Comparison of ENCODE assay signal across 8 cellular contexts in the genomic region with DNA sequence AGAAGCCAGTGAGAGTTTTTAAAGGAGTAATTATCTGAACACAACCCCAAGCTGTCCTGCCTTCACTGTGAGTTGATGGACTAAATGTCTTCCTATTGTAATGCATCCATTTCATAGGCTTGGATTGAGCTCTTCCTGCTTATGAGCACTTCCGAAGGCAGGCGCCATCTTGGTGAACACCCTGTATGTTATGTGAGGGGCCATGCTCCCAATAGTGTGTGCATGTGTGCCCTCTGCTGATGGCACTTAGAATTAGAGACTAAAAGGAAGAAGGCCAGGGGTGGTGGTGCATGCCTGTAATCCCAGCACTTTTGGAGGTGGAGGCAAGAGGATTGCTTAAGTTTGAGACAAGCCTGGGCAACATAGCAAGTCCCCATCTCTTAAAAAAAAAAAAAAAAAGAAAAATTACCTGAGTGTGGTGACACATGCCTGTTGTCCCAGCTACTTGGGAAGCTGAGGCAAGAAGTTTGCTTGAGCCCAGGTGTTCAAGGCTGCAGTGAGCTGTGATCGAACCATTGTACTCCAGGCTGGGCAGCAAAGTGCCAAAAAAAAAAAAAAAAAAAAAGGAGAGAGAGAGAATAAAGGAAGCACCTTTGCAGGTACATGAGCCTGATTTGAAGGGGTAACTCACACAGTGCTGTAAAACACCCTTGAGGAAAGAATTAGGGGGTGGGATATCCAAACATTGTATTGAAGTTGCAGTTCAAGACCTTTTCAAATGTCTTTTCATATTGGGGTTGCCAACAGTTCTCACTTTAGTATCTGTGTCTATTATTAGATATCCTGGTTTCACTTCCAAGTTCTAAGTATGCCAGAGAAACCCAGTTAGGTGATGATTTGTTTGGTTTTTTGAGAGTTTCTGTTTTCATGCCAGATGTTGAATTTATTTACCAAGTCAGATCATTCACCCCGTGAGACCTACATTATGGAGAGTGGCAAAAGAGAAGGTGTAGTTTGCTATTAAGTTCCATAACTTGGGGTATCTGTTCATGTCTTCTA.
A peak's percentile ranks its signal among the peaks of the same experiment; 100 is the strongest.
DNase-seq lines count a peak whose midpoint lies in the region; ATAC-seq and TF ChIP-seq lines count a peak whose summit lies in the region.

No MANE protein-coding gene starts in this region.

- no peak for ATAC-seq in CD4-positive, alpha-beta T cell (ENCODE audit: poor library complexity)
- ATAC-seq in GM18511 (IDR thresholded peaks at IDR 0.05; ENCODE audit: unreplicated experiment), result peak; percentile 64
- peak; percentile 34 for ATAC-seq in HG02885 (IDR thresholded peaks at IDR 0.05; ENCODE audit: poor library complexity, unreplicated experiment)

- TF ChIP-seq POLR2A in sigmoid colon (IDR thresholded peaks at IDR 0.05), result no peak

- no peak overlapping the region for H3K4me3 Mint-ChIP-seq in CD4-positive, alpha-beta T cell

- H3K4me3 ChIP-seq in choroid plexus epithelial cell (ENCODE audit: low read depth, low read length), result no peak overlapping the region
- no peak overlapping the region for H3K4me3 ChIP-seq in sigmoid colon

- CTCF ChIA-PET in CD4-positive, alpha-beta T cell (lab: Charles Lee), result no interaction called here

- peaks cover 0 to 8% (median 8%) of the 10 kb centered on the region in 4 donors for H3K36me3 ChIP-seq in sigmoid colon

- 67 to 78% methylated on average over 4 of the region's 4 CpGs for WGBS in sigmoid colon, 2 donors

- no peak for TF ChIP-seq CTCF in CD4-positive, alpha-beta T cell (IDR thresholded peaks at IDR 0.05)
- TF ChIP-seq CTCF in choroid plexus epithelial cell (conservative IDR thresholded peaks at IDR 0.05; ENCODE audit: low read depth, low read length) (peak; percentile 11), sigmoid colon (IDR thresholded peaks at IDR 0.05) (no peak)

- no peaks in the 10 kb centered on the region for H3K9me3 Mint-ChIP-seq in CD4-positive, alpha-beta T cell

- POLR2A ChIA-PET in CD4-positive, alpha-beta T cell (lab: Charles Lee), result interaction anchor here (1.0 to 1.4 kb wide), 2 partner anchors 14 to 17 kb away, joined by 3 to 4 read pairs; no protein-coding TSS in a partner anchor

- no peak for TF ChIP-seq EP300 in sigmoid colon (IDR thresholded peaks at IDR 0.05)

- peak overlapping the region; percentile 68 for H3K27ac Mint-ChIP-seq in CD4-positive, alpha-beta T cell

- intact Hi-C loops in CD4-positive, alpha-beta T cell (cut with DNase I, micrococcal nuclease), result no loop called here
- intact Hi-C loops in sigmoid colon (cut with DNase I), result no loop called here

- H3K36me3 Mint-ChIP-seq in CD4-positive, alpha-beta T cell (ENCODE audit: low read depth), result no peaks in the 10 kb centered on the region

- no peak for DNase-seq in CD4-positive, alpha-beta T cell
- peak; percentile 41 for DNase-seq in NCI-H510A (lab: John Stamatoyannopoulos, UW)
- peak; percentile 43 for DNase-seq in choroid plexus epithelial cell (ENCODE audit: low read depth)
- DNase-seq in sigmoid colon, result no peak
- no peak for DNase-seq in NCI-H1694 (lab: John Stamatoyannopoulos, UW)
- no peak for DNase-seq in stimulated activated CD4-positive, alpha-beta T cell treated with anti-CD3 and anti-CD28 coated beads, Interleukin-4, amount 100 ng/mL, for 24 hours

- H3K4me1 ChIP-seq in sigmoid colon, result peaks cover 0 to 70% (median 55%) of the 10 kb centered on the region in 4 donors

- H3K9me3 ChIP-seq in CD4-positive, alpha-beta T cell (ENCODE audit: control insufficient read depth, low read length), result no peaks in the 10 kb centered on the region
- H3K9me3 ChIP-seq in sigmoid colon, result no peaks in the 10 kb centered on the region

- peaks cover 34% of the 10 kb centered on the region for H3K4me1 Mint-ChIP-seq in CD4-positive, alpha-beta T cell (ENCODE audit: low read depth)

- no peak overlapping the region for H3K27ac ChIP-seq in CD4-positive, alpha-beta T cell (ENCODE audit: low read depth, low read length)
- peak overlapping the region in 3 of 4 donors; percentile 24 to 54 (median 48) for H3K27ac ChIP-seq in sigmoid colon

- no peaks in the 10 kb centered on the region for H3K27me3 Mint-ChIP-seq in CD4-positive, alpha-beta T cell

- H3K27me3 ChIP-seq in CD4-positive, alpha-beta T cell (ENCODE audit: control insufficient read depth, insufficient read depth, low read length), result no peaks in the 10 kb centered on the region
- H3K27me3 ChIP-seq in sigmoid colon, result no peaks in the 10 kb centered on the region

Comparison
In these comparisons a context has a peak if more than half of its experiments do, and no peak if none do; other contexts are left out.
1. DNase-seq: peak in NCI-H510A (single experiment) and choroid plexus epithelial cell (single experiment); none in CD4-positive, alpha-beta T cell (0 of 10), sigmoid colon (single experiment), NCI-H1694 (single experiment) and stimulated activated CD4-positive, alpha-beta T cell treated with anti-CD3 and anti-CD28 coated beads, Interleukin-4, amount 100 ng/mL, for 24 hours (single experiment).